ENCODE assay signal across 38 cellular contexts in the genomic region with DNA sequence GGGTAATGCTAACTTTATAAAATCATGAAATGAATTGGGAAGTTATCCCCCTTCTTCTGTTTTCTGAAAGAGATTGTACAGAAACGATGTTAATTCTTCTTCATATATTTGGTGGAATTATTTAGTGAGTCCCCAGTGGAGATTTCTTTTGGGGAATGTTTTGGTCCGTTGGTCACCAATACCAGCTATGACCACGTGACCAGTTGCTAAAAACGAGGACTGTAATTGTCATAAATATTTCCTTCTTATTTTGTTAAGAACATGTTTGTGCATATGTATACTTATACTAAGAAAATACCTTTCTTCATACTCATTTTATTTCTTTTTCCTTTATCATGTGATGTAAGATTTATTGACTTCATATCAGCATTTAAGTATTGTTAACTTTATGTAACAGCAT. TPM values are rescaled to one million over a fixed set of nuclear protein-coding genes. Genes with fewer than 3 reads are reported as not detected.
"Had no signal": no experiment of that assay in that cellular context is flagged by ENCODE, and none has a peak within 500 bp of the region (broad histone marks: within the 10 kb centered on the region; RNA-seq: fewer than 3 reads in every experiment).

No MANE protein-coding gene starts in this region.

- H3K27me3 ChIP-seq: MG63 had no signal

- DNase-seq: Karpas-422, Kasumi-1, MG63, MM.1S, MV-4-11, NCI-H1048, NCI-H1092, NCI-H1092 treated with DMSO at 0.1 percent for 48 hours, NCI-H1105, NCI-H1105 treated with DMSO at 0.1 percent for 48 hours, NCI-H1417, NCI-H1417 treated with DMSO at 0.1 percent for 48 hours, NCI-H1436, NCI-H1436 treated with DMSO at 0.1 percent for 48 hours, NCI-H146, NCI-H1694, NCI-H1694 treated with DMSO at 0.1 percent for 48 hours, NCI-H187, NCI-H187 treated with DMSO at 0.1 percent for 48 hours, NCI-H1930, NCI-H2029, NCI-H2029 treated with DMSO at 0.1 percent for 48 hours, NCI-H2081, NCI-H2081 treated with DMSO at 0.1 percent for 48 hours, NCI-H2107, NCI-H2171, NCI-H2171 treated with DMSO at 0.1 percent for 48 hours, NCI-H2227 treated with DMSO at 0.1 percent for 48 hours, NCI-H226, NCI-H345, NCI-H446, NCI-H446 treated with DMSO at 0.1 percent for 48 hours, NCI-H510A, NCI-H510A treated with DMSO at 0.1 percent for 48 hours had no signal

- H3K9me3 ChIP-seq: MG63 had no signal

- H3K36me3 ChIP-seq: MG63 had no signal

- H3K4me3 ChIP-seq: MG63 had no signal

RNA-seq across cellular contexts. Expression of gene DYNLRB2, which starts 10.3 kb away (rescaled TPM):
- total RNA-seq: LHCN-M2, M059J, MCF 10A, NCI-H460 had no signal
